18 cellular contexts compared by ENCODE assay signal in the genomic region with DNA sequence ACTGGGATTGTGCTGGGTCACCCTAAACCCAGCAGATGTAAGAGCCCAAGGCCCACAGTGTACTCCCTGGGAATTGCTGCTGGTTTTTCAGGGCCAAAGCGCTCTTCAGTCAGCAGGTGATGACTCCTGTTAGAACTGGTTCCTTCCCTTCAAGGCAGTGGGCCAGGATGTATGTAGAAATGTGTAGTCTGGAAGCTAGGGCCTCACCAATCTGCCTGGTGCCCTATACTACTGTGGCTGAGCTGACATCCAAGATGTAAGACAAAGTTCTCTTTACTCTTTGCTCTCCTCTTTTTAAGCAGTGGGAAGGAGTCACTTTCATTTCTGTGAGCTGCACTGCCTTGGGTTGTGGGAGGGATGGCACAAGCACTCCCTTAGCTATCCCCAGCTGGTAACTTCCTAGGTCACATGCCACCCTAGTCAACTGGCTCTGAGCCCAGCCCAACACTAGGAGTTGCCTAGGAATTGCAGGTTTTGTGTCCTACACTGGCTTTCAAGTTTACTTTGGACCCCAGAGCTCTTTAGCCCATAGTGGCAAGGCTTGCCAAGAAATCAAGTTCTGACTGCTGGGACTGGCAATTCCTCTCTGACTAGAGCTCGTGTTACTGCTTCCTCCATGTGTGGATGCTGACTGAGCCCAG.
DNase-seq lines count a peak whose midpoint lies in the region; ATAC-seq and TF ChIP-seq lines count a peak whose summit lies in the region.
"Had no signal": no experiment of that assay in that cellular context is flagged by ENCODE, and none has a peak within 500 bp of the region (broad histone marks: within the 10 kb centered on the region; RNA-seq: fewer than 3 reads in every experiment).

No MANE protein-coding gene starts in this region.

- no peaks in the 10 kb centered on the region for H3K27me3 Mint-ChIP-seq in naive thymus-derived CD8-positive, alpha-beta T cell
- H3K27me3 Mint-ChIP-seq: activated CD4-positive, alpha-beta memory T cell treated with anti-CD3 and anti-CD28 coated beads for 36 hours; dendritic cell treated with granulocyte-macrophage colony-stimulating factor and Interleukin-4, amounts not matched to agents 40 ng/mL and 50 ng/mL, for 4 days had no signal

- H4K20me1 ChIP-seq in mammary epithelial cell (ENCODE audit: insufficient read depth, low read length): no peaks in the 10 kb centered on the region

- no peak overlapping the region for H3K9ac ChIP-seq in mammary epithelial cell (ENCODE audit: insufficient read depth, low read length)
- H3K9ac ChIP-seq in neuronal stem cell (ENCODE audit: low read depth, low read length, poor library complexity): no peak overlapping the region

- no peak overlapping the region for H2BK15ac ChIP-seq in neuronal stem cell (ENCODE audit: low read length)

- H3K79me1 ChIP-seq in neuronal stem cell (ENCODE audit: low read depth, low read length): no peaks in the 10 kb centered on the region

- no peak overlapping the region for H4K8ac ChIP-seq in neuronal stem cell (ENCODE audit: low read depth, low read length)

- H3K27me3 ChIP-seq in mammary epithelial cell (ENCODE audit: insufficient read depth, low read length) (no peaks in the 10 kb centered on the region), neuronal stem cell (ENCODE audit: control insufficient read depth in 3 of 3, insufficient read depth in 3 of 3, low read depth in 1 of 3, low read length in 3 of 3) (no peaks in the 10 kb centered on the region), right atrium auricular region (no peaks in the 10 kb centered on the region)
- H3K27me3 ChIP-seq: pancreas, vagina had no signal

- no peak overlapping the region for H4K91ac ChIP-seq in neuronal stem cell (ENCODE audit: low read depth, low read length, poor library complexity)

- WGBS in mammary epithelial cell (ENCODE audit: low coverage, missing lambda C conversion rate): 100% methylated on average over 1 of the region's 2 CpGs
- no CpG with 5 or more reads among the region's 2 CpGs for WGBS in neuronal stem cell (ENCODE audit: extremely low coverage in 2 of 2, insufficient read length in 2 of 2, insufficient replicate concordance in 1 of 2), 2 donors

- H2AK5ac ChIP-seq in neuronal stem cell (ENCODE audit: low read depth, low read length): no peak overlapping the region

- intact Hi-C loops in mammary epithelial cell (cut with micrococcal nuclease): no loop called here

- no peak for ATAC-seq in HG02973 (IDR thresholded peaks at IDR 0.05; ENCODE audit: unreplicated experiment)
- no peak for ATAC-seq in naive thymus-derived CD8-positive, alpha-beta T cell
- ATAC-seq: HCT116 had no signal

- H3K4me3 Mint-ChIP-seq in naive thymus-derived CD8-positive, alpha-beta T cell: no peak overlapping the region
- H3K4me3 Mint-ChIP-seq: activated CD4-positive, alpha-beta memory T cell treated with anti-CD3 and anti-CD28 coated beads for 36 hours; dendritic cell treated with granulocyte-macrophage colony-stimulating factor and Interleukin-4, amounts not matched to agents 40 ng/mL and 50 ng/mL, for 4 days had no signal

- DNase-seq in DMS53 treated with DMSO at 0.1 percent for 48 hours (lab: John Stamatoyannopoulos, UW; ENCODE audit: unreplicated experiment) (peak; percentile 48), NCI-H1105 treated with DMSO at 0.1 percent for 48 hours (lab: John Stamatoyannopoulos, UW) (peak; percentile 48), mammary epithelial cell (peak; percentile 8), neuronal stem cell (ENCODE audit: low spot score) (no peak), SHP77 treated with DMSO at 0.1 percent for 48 hours (lab: John Stamatoyannopoulos, UW) (no peak), right atrium auricular region (ENCODE audit: low spot score) (no peak)
- DNase-seq in naive thymus-derived CD8-positive, alpha-beta T cell: no peak
- DNase-seq: activated CD4-positive, alpha-beta memory T cell treated with anti-CD3 and anti-CD28 coated beads for 36 hours; activated naive CD4-positive, alpha-beta T cell treated with anti-CD3 and anti-CD28 coated beads, Interleukin-2, amount 50 U/mL, for 16 hours; KG1; NCI-H1092; NCI-H2171; SW 1271 had no signal

- H2BK120ac ChIP-seq in neuronal stem cell (ENCODE audit: low read depth, low read length): no peak overlapping the region

- H3K4me1 ChIP-seq in mammary epithelial cell (ENCODE audit: insufficient read depth, low read length) (no peaks in the 10 kb centered on the region), neuronal stem cell (ENCODE audit: control insufficient read depth in 2 of 2, insufficient read depth in 1 of 2, low read depth in 1 of 2, low read length in 2 of 2) (no peaks in the 10 kb centered on the region), right atrium auricular region (no peaks in the 10 kb centered on the region)
- H3K4me1 ChIP-seq: vagina had no signal

- POLR2A ChIA-PET in naive thymus-derived CD8-positive, alpha-beta T cell (lab: Charles Lee): no interaction called here

- H3K36me3 Mint-ChIP-seq in naive thymus-derived CD8-positive, alpha-beta T cell: no peaks in the 10 kb centered on the region
- H3K36me3 Mint-ChIP-seq: activated CD4-positive, alpha-beta memory T cell treated with anti-CD3 and anti-CD28 coated beads for 36 hours had no signal

- no peak for TF ChIP-seq CTCF in mammary epithelial cell (conservative IDR thresholded peaks at IDR 0.05 in 1 of 2, IDR thresholded peaks at IDR 0.05 in 1 of 2; ENCODE audit: extremely low read depth in 1 of 2, insufficient read depth in 1 of 2, low read depth in 1 of 2, low read length in 2 of 2)
- TF ChIP-seq CTCF in right atrium auricular region (IDR thresholded peaks at IDR 0.05): no peak

- H3K18ac ChIP-seq in neuronal stem cell (ENCODE audit: low read length): no peak overlapping the region

- H3K9me3 ChIP-seq in mammary epithelial cell (replicated peaks; ENCODE audit: insufficient read depth, low read length) (no peaks in the 10 kb centered on the region), neuronal stem cell (replicated peaks in 1 of 2; ENCODE audit: control insufficient read depth in 2 of 2, insufficient read depth in 1 of 2, low read depth in 1 of 2, low read length in 2 of 2) (no peaks in the 10 kb centered on the region), right atrium auricular region (no peaks in the 10 kb centered on the region)
- H3K9me3 ChIP-seq: pancreas, vagina had no signal

- H3K27ac ChIP-seq in mammary epithelial cell (ENCODE audit: insufficient read depth, low read depth, low read length): no peak overlapping the region
- no peak overlapping the region for H3K27ac ChIP-seq in neuronal stem cell (replicated peaks; ENCODE audit: low read length)
- no peak overlapping the region for H3K27ac ChIP-seq in right atrium auricular region
- H3K27ac ChIP-seq: pancreas, vagina had no signal

- H3K4me2 ChIP-seq in mammary epithelial cell (ENCODE audit: insufficient read depth, low read depth, low read length): no peak overlapping the region
- H3K4me2 ChIP-seq in neuronal stem cell (ENCODE audit: insufficient read depth, low read length, poor library complexity, severe bottlenecking): no peak overlapping the region

- no peak overlapping the region for H2BK12ac ChIP-seq in neuronal stem cell (ENCODE audit: low read length)

- H2AFZ ChIP-seq in mammary epithelial cell (ENCODE audit: low read depth, low read length): peak overlapping the region; percentile 5
- peak overlapping the region; percentile 35 for H2AFZ ChIP-seq in neuronal stem cell (ENCODE audit: low read length)

- no peak overlapping the region for H2BK5ac ChIP-seq in neuronal stem cell (ENCODE audit: low read length)

- H3K36me3 ChIP-seq in mammary epithelial cell (ENCODE audit: insufficient read depth, low read length): no peaks in the 10 kb centered on the region
- H3K36me3 ChIP-seq in neuronal stem cell (replicated peaks in 1 of 2; ENCODE audit: control insufficient read depth in 2 of 2, insufficient read depth in 2 of 2, low read length in 2 of 2): no peaks in the 10 kb centered on the region
- H3K36me3 ChIP-seq in right atrium auricular region: no peaks in the 10 kb centered on the region
- H3K36me3 ChIP-seq: pancreas, vagina had no signal

- CTCF ChIA-PET in mammary epithelial cell (lab: Charles Lee; ENCODE audit: low non-redundant PET): no interaction called here

- no peak overlapping the region for H3K4ac ChIP-seq in neuronal stem cell (ENCODE audit: low read length)

- in situ Hi-C loops in mammary epithelial cell (cut with MboI; ENCODE audit: low sequenced_read_pairs in 2 of 2): no loop called here

- H3K4me3 ChIP-seq in mammary epithelial cell (replicated peaks in 1 of 3; ENCODE audit: insufficient read depth in 1 of 3, low read depth in 2 of 3, low read length in 3 of 3) (no peak overlapping the region), neuronal stem cell (ENCODE audit: low read length in 2 of 2) (no peak overlapping the region), right atrium auricular region (no peak overlapping the region)
- H3K4me3 ChIP-seq: pancreas, vagina had no signal

- no peak overlapping the region for H3K14ac ChIP-seq in neuronal stem cell (ENCODE audit: low read length)

- H3K4me1 Mint-ChIP-seq in naive thymus-derived CD8-positive, alpha-beta T cell: peaks cover 0 to 1% (median 0%) of the 10 kb centered on the region in 4 donors

- dilution Hi-C loops in mammary epithelial cell (cut with HindIII; ENCODE audit: low sequenced_read_pairs): no loop called here

- H3K9me3 Mint-ChIP-seq in naive thymus-derived CD8-positive, alpha-beta T cell: peaks cover 0 to 12% (median 0%) of the 10 kb centered on the region in 9 donors

- BruUV-seq in mammary epithelial cell (replicated peaks; lab: Mats Ljungman, UMichigan): no TSS peak

- no peaks in the 10 kb centered on the region for H3K79me2 ChIP-seq in mammary epithelial cell (ENCODE audit: insufficient read depth, low read length)

- no peak overlapping the region for H3K23ac ChIP-seq in neuronal stem cell (ENCODE audit: low read depth, low read length, poor library complexity)

- H3K27ac Mint-ChIP-seq in naive thymus-derived CD8-positive, alpha-beta T cell: no peak overlapping the region
- H3K27ac Mint-ChIP-seq: activated CD4-positive, alpha-beta memory T cell treated with anti-CD3 and anti-CD28 coated beads for 36 hours; dendritic cell treated with granulocyte-macrophage colony-stimulating factor and Interleukin-4, amounts not matched to agents 40 ng/mL and 50 ng/mL, for 4 days had no signal

Comparison
In these comparisons a context has a peak if more than half of its experiments do, and no peak if none do; other contexts are left out.
1. DNase-seq: peak in DMS53 treated with DMSO at 0.1 percent for 48 hours (single experiment), NCI-H1105 treated with DMSO at 0.1 percent for 48 hours (single experiment) and mammary epithelial cell (single experiment); none in neuronal stem cell (single experiment), SHP77 treated with DMSO at 0.1 percent for 48 hours (single experiment), right atrium auricular region (single experiment) and naive thymus-derived CD8-positive, alpha-beta T cell (0 of 10).